ENCODE assay signal across 16 cellular contexts in genomic region chr2:197052371-197052770, GRCh38.
DNase-seq lines count a peak whose midpoint lies in the region; ATAC-seq lines count a peak whose summit lies in the region.
"Had no signal": no experiment of that assay in that cellular context is flagged by ENCODE, and none has a peak within 500 bp of the region (broad histone marks: within the 10 kb centered on the region; RNA-seq: fewer than 3 reads in every experiment).

No MANE protein-coding gene starts in this region.

- H3K27ac Mint-ChIP-seq in activated T-cell treated with anti-CD3 and anti-CD28 coated beads, Interleukin-2, amount 50 U/mL, for 72 hours: peak overlapping the region; percentile 66
- H3K27ac Mint-ChIP-seq in stimulated activated effector memory CD8-positive, alpha-beta T cell treated with anti-CD3 and anti-CD28 coated beads, Interleukin-12 subunit alpha, Interleukin-12 subunit beta, amount 100 ng/mL, for 72 hours: peak overlapping the region; percentile 75
- H3K27ac Mint-ChIP-seq: H9; stimulated activated naive CD8-positive, alpha-beta T cell treated with anti-CD3 and anti-CD28 coated beads, Interleukin-15, Interleukin-2, amounts not matched to agents 100 ng/mL and 50 ng/mL, for 24 hours had no signal

- H3K36me3 Mint-ChIP-seq in activated T-cell treated with anti-CD3 and anti-CD28 coated beads, Interleukin-2, amount 50 U/mL, for 72 hours (ENCODE audit: insufficient read depth in 2 of 2): peaks cover 20 to 71% of the 10 kb centered on the region in 2 donors
- peaks cover 96% of the 10 kb centered on the region for H3K36me3 Mint-ChIP-seq in stimulated activated effector memory CD8-positive, alpha-beta T cell treated with anti-CD3 and anti-CD28 coated beads, Interleukin-12 subunit alpha, Interleukin-12 subunit beta, amount 100 ng/mL, for 72 hours

- ATAC-seq in activated T-cell treated with anti-CD3 and anti-CD28 coated beads, Interleukin-2, amount 50 U/mL, for 72 hours (replicated peaks in 1 of 2): peak; percentile 39 to 74
- peak; percentile 57 for ATAC-seq in stimulated activated effector memory CD8-positive, alpha-beta T cell treated with anti-CD3 and anti-CD28 coated beads, Interleukin-12 subunit alpha, Interleukin-12 subunit beta, amount 100 ng/mL, for 72 hours
- no peak for ATAC-seq in HG02938 (IDR thresholded peaks at IDR 0.05; ENCODE audit: unreplicated experiment)

- peaks cover 6% of the 10 kb centered on the region for H3K4me1 Mint-ChIP-seq in activated T-cell treated with anti-CD3 and anti-CD28 coated beads, Interleukin-2, amount 50 U/mL, for 72 hours (ENCODE audit: low read depth)
- H3K4me1 Mint-ChIP-seq in stimulated activated effector memory CD8-positive, alpha-beta T cell treated with anti-CD3 and anti-CD28 coated beads, Interleukin-12 subunit alpha, Interleukin-12 subunit beta, amount 100 ng/mL, for 72 hours: peaks cover 23% of the 10 kb centered on the region
- H3K4me1 Mint-ChIP-seq: H9, IgD-negative memory B cell had no signal

- H3K4me3 Mint-ChIP-seq in activated T-cell treated with anti-CD3 and anti-CD28 coated beads, Interleukin-2, amount 50 U/mL, for 72 hours: peak overlapping the region in 1 of 2 donors; percentile 48
- no peak overlapping the region for H3K4me3 Mint-ChIP-seq in stimulated activated effector memory CD8-positive, alpha-beta T cell treated with anti-CD3 and anti-CD28 coated beads, Interleukin-12 subunit alpha, Interleukin-12 subunit beta, amount 100 ng/mL, for 72 hours
- H3K4me3 Mint-ChIP-seq: H9; IgD-negative memory B cell; stimulated activated naive CD8-positive, alpha-beta T cell treated with anti-CD3 and anti-CD28 coated beads, Interleukin-15, Interleukin-2, amounts not matched to agents 100 ng/mL and 50 ng/mL, for 24 hours had no signal

- H3K9me3 Mint-ChIP-seq in activated T-cell treated with anti-CD3 and anti-CD28 coated beads, Interleukin-2, amount 50 U/mL, for 72 hours: peaks cover 8% of the 10 kb centered on the region in 2 donors
- peaks cover 10% of the 10 kb centered on the region for H3K9me3 Mint-ChIP-seq in stimulated activated effector memory CD8-positive, alpha-beta T cell treated with anti-CD3 and anti-CD28 coated beads, Interleukin-12 subunit alpha, Interleukin-12 subunit beta, amount 100 ng/mL, for 72 hours

- H3K27me3 Mint-ChIP-seq in activated T-cell treated with anti-CD3 and anti-CD28 coated beads, Interleukin-2, amount 50 U/mL, for 72 hours (ENCODE audit: low read depth): no peaks in the 10 kb centered on the region
- H3K27me3 Mint-ChIP-seq: IgD-negative memory B cell; stimulated activated naive CD8-positive, alpha-beta T cell treated with anti-CD3 and anti-CD28 coated beads, Interleukin-15, Interleukin-2, amounts not matched to agents 100 ng/mL and 50 ng/mL, for 24 hours had no signal

- no peak for DNase-seq in activated T-cell treated with anti-CD3 and anti-CD28 coated beads, Interleukin-2, amount 50 U/mL, for 72 hours
- no peak for DNase-seq in activated T-cell treated with anti-CD3 and anti-CD28 coated beads, Interleukin-2, amount 50 U/mL, for 1 hour
- DNase-seq in NCI-H1694 (lab: John Stamatoyannopoulos, UW) (peak; percentile 74), T-helper 22 cell (ENCODE audit: low read depth) (peak; percentile 6), hepatic stellate cell (ENCODE audit: low spot score) (no peak), SHP77 treated with DMSO at 0.1 percent for 48 hours (lab: John Stamatoyannopoulos, UW) (no peak)
- no peak for DNase-seq in stimulated activated effector memory CD8-positive, alpha-beta T cell treated with anti-CD3 and anti-CD28 coated beads, Interleukin-12 subunit alpha, Interleukin-12 subunit beta, amount 100 ng/mL, for 72 hours (ENCODE audit: low spot score in 2 of 2)
- DNase-seq: ACHN, DMS153, H9, kidney, SIG-M5, uterus had no signal

Comparison
In these comparisons a context has a peak if more than half of its experiments do, and no peak if none do; other contexts are left out.
1. DNase-seq: peak in NCI-H1694 (single experiment) and T-helper 22 cell (single experiment); none in activated T-cell treated with anti-CD3 and anti-CD28 coated beads, Interleukin-2, amount 50 U/mL, for 72 hours (0 of 2), activated T-cell treated with anti-CD3 and anti-CD28 coated beads, Interleukin-2, amount 50 U/mL, for 1 hour (single experiment), stimulated activated effector memory CD8-positive, alpha-beta T cell treated with anti-CD3 and anti-CD28 coated beads, Interleukin-12 subunit alpha, Interleukin-12 subunit beta, amount 100 ng/mL, for 72 hours (0 of 2), hepatic stellate cell (single experiment) and SHP77 treated with DMSO at 0.1 percent for 48 hours (single experiment).